In the genomic region with DNA sequence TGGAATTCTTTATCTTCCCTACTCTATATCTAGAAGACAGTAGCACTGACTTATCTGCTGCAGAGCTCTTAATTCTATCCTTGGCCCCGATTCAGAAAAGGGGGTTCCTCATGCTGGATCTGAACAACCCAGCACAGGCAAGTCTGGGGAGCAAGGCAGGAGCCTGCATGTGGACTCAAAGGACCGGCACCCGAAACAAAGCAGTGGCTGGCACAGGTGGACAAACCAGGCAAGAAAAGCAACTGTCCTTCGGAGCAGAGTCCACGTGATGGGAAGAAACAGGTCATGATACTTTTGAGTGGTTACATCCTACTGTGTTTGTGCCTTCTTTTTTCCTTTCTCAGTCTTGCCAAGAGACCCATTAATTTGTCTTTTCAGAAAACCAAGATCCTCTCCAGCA, we compare ENCODE assay signal across 1 cellular context.
TF ChIP-seq lines count a peak whose summit lies in the region.

No MANE protein-coding gene starts in this region.

TF ChIP-seq in GM12878, 131 proteins besides CTCF, POLR2A, EP300 and RAD21:
- TF ChIP-seq, protein P1, sequence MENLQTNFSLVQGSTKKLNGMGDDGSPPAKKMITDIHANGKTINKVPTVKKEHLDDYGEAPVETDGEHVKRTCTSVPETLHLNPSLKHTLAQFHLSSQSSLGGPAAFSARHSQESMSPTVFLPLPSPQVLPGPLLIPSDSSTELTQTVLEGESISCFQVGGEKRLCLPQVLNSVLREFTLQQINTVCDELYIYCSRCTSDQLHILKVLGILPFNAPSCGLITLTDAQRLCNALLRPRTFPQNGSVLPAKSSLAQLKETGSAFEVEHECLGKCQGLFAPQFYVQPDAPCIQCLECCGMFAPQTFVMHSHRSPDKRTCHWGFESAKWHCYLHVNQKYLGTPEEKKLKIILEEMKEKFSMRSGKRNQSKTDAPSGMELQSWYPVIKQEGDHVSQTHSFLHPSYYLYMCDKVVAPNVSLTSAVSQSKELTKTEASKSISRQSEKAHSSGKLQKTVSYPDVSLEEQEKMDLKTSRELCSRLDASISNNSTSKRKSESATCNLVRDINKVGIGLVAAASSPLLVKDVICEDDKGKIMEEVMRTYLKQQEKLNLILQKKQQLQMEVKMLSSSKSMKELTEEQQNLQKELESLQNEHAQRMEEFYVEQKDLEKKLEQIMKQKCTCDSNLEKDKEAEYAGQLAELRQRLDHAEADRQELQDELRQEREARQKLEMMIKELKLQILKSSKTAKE (IDR thresholded peaks at IDR 0.05; ENCODE audit: low read depth, poor library complexity, severe bottlenecking), result no peak
- no peak for TF ChIP-seq KLF5 (IDR thresholded peaks at IDR 0.05; ENCODE audit: partially characterized antibody)
- TF ChIP-seq SMC3 (IDR thresholded peaks at IDR 0.05; ENCODE audit: borderline replicate concordance, low read length), result no peak
- TF ChIP-seq RB1 (IDR thresholded peaks at IDR 0.05; ENCODE audit: borderline replicate concordance), result no peak
- TF ChIP-seq CBFB (IDR thresholded peaks at IDR 0.05; ENCODE audit: low read depth), result no peak
- TF ChIP-seq RBBP5 (conservative IDR thresholded peaks at IDR 0.05), result no peak
- no peak for TF ChIP-seq EGR1 (IDR thresholded peaks at IDR 0.05; ENCODE audit: borderline replicate concordance in 1 of 2, low read depth in 2 of 2, low read length in 2 of 2)
- TF ChIP-seq IKZF1 (conservative IDR thresholded peaks at IDR 0.05), result no peak
- no peak for TF ChIP-seq GATAD2B (conservative IDR thresholded peaks at IDR 0.05; ENCODE audit: low read depth)
- no peak for TF ChIP-seq ZNF217 (IDR thresholded peaks at IDR 0.05)
- TF ChIP-seq ZBED1 (IDR thresholded peaks at IDR 0.05; ENCODE audit: borderline replicate concordance), result no peak
- no peak for TF ChIP-seq SPI1 (IDR thresholded peaks at IDR 0.05; ENCODE audit: borderline replicate concordance, insufficient read depth, low read depth, low read length)
- no peak for TF ChIP-seq CREM (IDR thresholded peaks at IDR 0.05; ENCODE audit: low read depth)
- TF ChIP-seq NR2C2 (IDR thresholded peaks at IDR 0.05; ENCODE audit: borderline replicate concordance, control insufficient read depth, insufficient read length, low read depth), result no peak
- no peak for TF ChIP-seq BRCA1 (IDR thresholded peaks at IDR 0.05; ENCODE audit: low read depth, low read length)
- TF ChIP-seq CREB1 (IDR thresholded peaks at IDR 0.05; ENCODE audit: low read depth), result no peak
- TF ChIP-seq ASH2L (IDR thresholded peaks at IDR 0.05; ENCODE audit: borderline replicate concordance, low read depth), result no peak
- TF ChIP-seq GABPA (IDR thresholded peaks at IDR 0.05; ENCODE audit: low read depth), result no peak
